ENCODE assay signal across 21 cellular contexts in genomic region chr1:87148670-87149069, GRCh38.
DNase-seq lines count a peak whose midpoint lies in the region; ATAC-seq, FAIRE-seq and TF ChIP-seq lines count a peak whose summit lies in the region.
"Had no signal": no experiment of that assay in that cellular context is flagged by ENCODE, and none has a peak within 500 bp of the region (broad histone marks: within the 10 kb centered on the region; RNA-seq: fewer than 3 reads in every experiment).

No MANE protein-coding gene starts in this region.

- no peak overlapping the region for H3K56ac ChIP-seq in H1 (replicated peaks; ENCODE audit: insufficient read length, low read depth, low read length)

- TF ChIP-seq EP300 in H1 (IDR thresholded peaks at IDR 0.05; ENCODE audit: borderline replicate concordance in 1 of 2, low read depth in 2 of 2, low read length in 2 of 2) (no peak), stomach (IDR thresholded peaks at IDR 0.05) (no peak)

- peak overlapping the region; percentile 68; the same call in 1 of the 2 replicates for H2BK12ac ChIP-seq in H1 (ENCODE audit: low read depth, low read length)

- no peak overlapping the region for H2BK120ac ChIP-seq in H1 (replicated peaks; ENCODE audit: low read depth, low read length)

- no peaks in the 10 kb centered on the region for H3K36me3 ChIP-seq in H1 (ENCODE audit: control insufficient read depth in 2 of 4, insufficient read depth in 4 of 4, low read length in 3 of 4)
- H3K36me3 ChIP-seq in stomach, result no peaks in the 10 kb centered on the region
- H3K36me3 ChIP-seq in Peyer's patch, result no peaks in the 10 kb centered on the region
- H3K36me3 ChIP-seq: ascending aorta, neural progenitor cell, spleen had no signal

- no peak overlapping the region for H4K5ac ChIP-seq in H1 (ENCODE audit: insufficient read length, low read depth, low read length)

- no peak for TF ChIP-seq RAD21 in H1 (IDR thresholded peaks at IDR 0.05 in 1 of 2, conservative IDR thresholded peaks at IDR 0.05 in 1 of 2; ENCODE audit: low read depth in 2 of 2, low read length in 2 of 2)

- peak overlapping the region; percentile 0 for H4K91ac ChIP-seq in H1 (replicated peaks; ENCODE audit: insufficient read length, low read length)

- TF ChIP-seq POLR2A in H1 (IDR thresholded peaks at IDR 0.05; ENCODE audit: control extremely low read depth in 1 of 2, low read depth in 2 of 2, low read length in 2 of 2) (no peak), stomach (IDR thresholded peaks at IDR 0.05) (no peak), Peyer's patch (IDR thresholded peaks at IDR 0.05) (no peak)

- no peak overlapping the region for H3K14ac ChIP-seq in H1 (ENCODE audit: insufficient read length)

- H3K9me3 ChIP-seq in H1 (ENCODE audit: insufficient read depth in 2 of 2, low read depth in 1 of 2, low read length in 1 of 2) (no peaks in the 10 kb centered on the region), stomach (no peaks in the 10 kb centered on the region), Peyer's patch (no peaks in the 10 kb centered on the region)
- H3K9me3 ChIP-seq: ascending aorta, Caco-2, psoas muscle, spleen had no signal

- H3K27ac ChIP-seq in H1 (ENCODE audit: low read depth, low read length), result no peak overlapping the region
- H3K27ac ChIP-seq in stomach, result peak overlapping the region in 3 of 5 donors; percentile 10 to 43 (median 41)
- H3K27ac ChIP-seq in Peyer's patch, result peak overlapping the region in 1 of 4 donors; percentile 55
- H3K27ac ChIP-seq: ascending aorta, neural progenitor cell, spleen had no signal

- no peak for ATAC-seq in GM19328 (IDR thresholded peaks at IDR 0.05; ENCODE audit: unreplicated experiment)
- ATAC-seq: activated CD4-positive, alpha-beta T cell treated with anti-CD3 and anti-CD28 coated beads for 36 hours; activated T-cell treated with anti-CD3 and anti-CD28 coated beads, Interleukin-2, amount 50 U/mL, for 72 hours; psoas muscle had no signal

- CTCF ChIA-PET in H1 (lab: Charles Lee; ENCODE audit: partially characterized antibody), result interaction anchor here (0.9 to 1.5 kb wide), 4 partner anchors 17 to 315 kb away, joined by 3 to 5 read pairs (median 3); no protein-coding TSS in a partner anchor

- no peak overlapping the region for H3K23ac ChIP-seq in H1 (ENCODE audit: insufficient read length)

- DNase-seq in SKM-1 treated with dmso at 0.1 percent for 144 hours (lab: John Stamatoyannopoulos, UW; ENCODE audit: unreplicated experiment) (peak; percentile 21), SKM-1 (lab: John Stamatoyannopoulos, UW; ENCODE audit: unreplicated experiment) (no peak), NOMO-1 treated with DMSO at 0.1 percent for 48 hours (lab: John Stamatoyannopoulos, UW; ENCODE audit: unreplicated experiment) (peak; percentile 40), H1 (ENCODE audit: low read depth in 1 of 2, low spot score in 2 of 2) (no peak), stomach (no peak), Peyer's patch (no peak), NCI-H748 treated with DMSO at 0.1 percent for 48 hours (lab: John Stamatoyannopoulos, UW) (no peak)
- DNase-seq: 8988T; activated CD4-positive, alpha-beta T cell treated with anti-CD3 and anti-CD28 coated beads for 36 hours; activated T-cell treated with anti-CD3 and anti-CD28 coated beads, Interleukin-2, amount 50 U/mL, for 72 hours; Caco-2; effector CD4-positive, alpha-beta T cell; HCEC 1CT; NCI-H1694 treated with DMSO at 0.1 percent for 48 hours; NCI-H226; psoas muscle; spleen had no signal

- TF ChIP-seq CTCF in H1 (IDR thresholded peaks at IDR 0.05; ENCODE audit: control extremely low read depth in 1 of 3, insufficient read depth in 1 of 3, low read depth in 1 of 3, low read length in 3 of 3) (no peak), stomach (IDR thresholded peaks at IDR 0.05) (no peak), Peyer's patch (IDR thresholded peaks at IDR 0.05) (no peak)

- 84% methylated on average over 4 of the region's 4 CpGs; no CpG with 5 or more reads in 1 of the 2 experiments for WGBS in H1 (ENCODE audit: extremely low coverage in 1 of 2, insufficient coverage in 1 of 2, insufficient read length in 1 of 2, insufficient replicate concordance in 2 of 2, low coverage in 1 of 2, low lambda C conversion rate in 2 of 2, missing lambda C conversion rate in 1 of 2), 2 experiments
- 84 to 94% (median 88%) methylated on average over 4 of the region's 4 CpGs for WGBS in stomach, 5 donors

- H2AK5ac ChIP-seq in H1 (ENCODE audit: low read depth, low read length), result peak overlapping the region; percentile 6; the same call in 1 of the 2 replicates

- H4K20me1 ChIP-seq in H1 (replicated peaks in 1 of 2; ENCODE audit: control insufficient read depth in 1 of 2, insufficient read depth in 2 of 2, low read length in 2 of 2), result no peaks in the 10 kb centered on the region

- H2BK15ac ChIP-seq in H1 (ENCODE audit: low read length), result 0 out of 2 replicates have a peak overlapping the region, but pooled peaks have one; percentile 89

- H3K9ac ChIP-seq in H1 (replicated peaks in 1 of 4; ENCODE audit: extremely low read depth in 1 of 4, low read depth in 3 of 4, low read length in 3 of 4), result no peak overlapping the region
- H3K9ac ChIP-seq: neural progenitor cell had no signal

- H3K27me3 ChIP-seq in H1 (replicated peaks in 1 of 4; ENCODE audit: control insufficient read depth in 3 of 4, extremely low read depth in 1 of 4, insufficient read depth in 3 of 4, low read length in 3 of 4) (peaks cover 0 to 3% (median 1%) of the 10 kb centered on the region in 4 experiments; a peak in 3 of 7 replicates), stomach (no peaks in the 10 kb centered on the region), Peyer's patch (no peaks in the 10 kb centered on the region)
- H3K27me3 ChIP-seq: ascending aorta, neural progenitor cell had no signal

- H2AFZ ChIP-seq in H1 (ENCODE audit: low read length), result no peak overlapping the region
- H2AFZ ChIP-seq: neural progenitor cell had no signal

- no peaks in the 10 kb centered on the region for H3K79me1 ChIP-seq in H1 (ENCODE audit: low read depth, low read length)

- POLR2A ChIA-PET in H1 (lab: Charles Lee; ENCODE audit: partially characterized antibody), result no interaction called here

- 0 out of 2 replicates have a peak, but pooled peaks cover 1% of the 10 kb centered on the region for H3K23me2 ChIP-seq in H1 (ENCODE audit: low read depth, low read length)

- peak overlapping the region; percentile 11; the same call in 1 of the 2 replicates for H2BK5ac ChIP-seq in H1 (ENCODE audit: low read depth, low read length)

- FAIRE-seq in H1 (lab: Jason Lieb, UNC), result no peak
- FAIRE-seq: urothelium cell line had no signal

- H3K18ac ChIP-seq in H1 (ENCODE audit: extremely low read depth, low read length), result no peak overlapping the region

- peaks cover 2 to 28% (median 13%) of the 10 kb centered on the region in 4 experiments for H3K4me1 ChIP-seq in H1 (replicated peaks in 1 of 4; ENCODE audit: control insufficient read depth in 3 of 4, insufficient read depth in 4 of 4, low read length in 3 of 4)
- H3K4me1 ChIP-seq in stomach, result peaks cover 5 to 31% (median 16%) of the 10 kb centered on the region in 4 donors
- peaks cover 0 to 18% (median 0%) of the 10 kb centered on the region in 4 donors for H3K4me1 ChIP-seq in Peyer's patch
- H3K4me1 ChIP-seq: Caco-2, psoas muscle had no signal

- H3K4ac ChIP-seq in H1 (replicated peaks; ENCODE audit: insufficient read length, low read depth, low read length), result no peak overlapping the region

- H3K4me2 ChIP-seq in H1 (ENCODE audit: insufficient read depth in 1 of 2, low read depth in 2 of 2, low read length in 2 of 2), result peak overlapping the region in 1 of 2 experiments; percentile 33; a peak in 1 of 4 replicates

- intact Hi-C loops in stomach (cut with DNase I; ENCODE audit: low total_unique reads), result no loop called here

- H3K79me2 ChIP-seq in H1 (ENCODE audit: control insufficient read depth in 1 of 2, insufficient read depth in 2 of 2, low read length in 2 of 2), result no peaks in the 10 kb centered on the region

- peak overlapping the region; percentile 62; the same call in 1 of the 2 replicates for H2BK20ac ChIP-seq in H1 (ENCODE audit: low read length)

- H3K4me3 ChIP-seq in H1 (ENCODE audit: extremely low read depth in 1 of 4, insufficient read depth in 2 of 4, low read depth in 3 of 4, low read length in 4 of 4) (no peak overlapping the region), stomach (no peak overlapping the region), Peyer's patch (no peak overlapping the region)
- H3K4me3 ChIP-seq: ascending aorta, neural progenitor cell, psoas muscle, spleen had no signal

- H4K8ac ChIP-seq in H1 (ENCODE audit: extremely low read depth, insufficient read depth, low read length), result no peak overlapping the region

TF ChIP-seq in H1, 55 proteins besides CTCF, POLR2A, EP300 and RAD21:
- TF ChIP-seq ZNF274 (IDR thresholded peaks at IDR 0.05; ENCODE audit: borderline replicate concordance, extremely low read depth, low read length), result no peak
- no peak for TF ChIP-seq EZH2 (IDR thresholded peaks at IDR 0.05; ENCODE audit: low read depth, low read length, severe bottlenecking)
- no peak for TF ChIP-seq KDM4A (IDR thresholded peaks at IDR 0.05; ENCODE audit: low read depth, low read length, severe bottlenecking)
- TF ChIP-seq E2F6 (IDR thresholded peaks at IDR 0.05), result no peak
- no peak for TF ChIP-seq NANOG (IDR thresholded peaks at IDR 0.05; ENCODE audit: insufficient read depth, low read depth, low read length, poor library complexity, severe bottlenecking)
- TF ChIP-seq SP4 (IDR thresholded peaks at IDR 0.05; ENCODE audit: low read length), result no peak
- TF ChIP-seq KDM5A (IDR thresholded peaks at IDR 0.05; ENCODE audit: low read length), result no peak
- no peak for TF ChIP-seq JUN (IDR thresholded peaks at IDR 0.05; ENCODE audit: low read depth, low read length)
- no peak for TF ChIP-seq CREB1 (IDR thresholded peaks at IDR 0.05)
- no peak for TF ChIP-seq JUND (IDR thresholded peaks at IDR 0.05; ENCODE audit: low read length)
- TF ChIP-seq TAF7 (optimal IDR thresholded peaks at IDR 0.05; ENCODE audit: borderline replicate concordance, low read depth, low read length), result no peak
- no peak for TF ChIP-seq POLR2AphosphoS5 (IDR thresholded peaks at IDR 0.05; ENCODE audit: low read depth, low read length)
- no peak for TF ChIP-seq RNF2 (IDR thresholded peaks at IDR 0.05; ENCODE audit: borderline replicate concordance, low read depth, low read length, missing control alignments, poor library complexity, severe bottlenecking)
- no peak for TF ChIP-seq PHF8 (conservative IDR thresholded peaks at IDR 0.05; ENCODE audit: low read depth, low read length)
- no peak for TF ChIP-seq YY1 (IDR thresholded peaks at IDR 0.05; ENCODE audit: low read depth, low read length)
- TF ChIP-seq RFX5 (IDR thresholded peaks at IDR 0.05; ENCODE audit: borderline replicate concordance, low read depth, low read length), result no peak

Comparison
In these comparisons a context has a peak if more than half of its experiments do, and no peak if none do; other contexts are left out.
1. DNase-seq: peak in SKM-1 treated with dmso at 0.1 percent for 144 hours (single experiment) and NOMO-1 treated with DMSO at 0.1 percent for 48 hours (single experiment); none in SKM-1 (single experiment), H1 (0 of 2), stomach (single experiment), Peyer's patch (0 of 3) and NCI-H748 treated with DMSO at 0.1 percent for 48 hours (single experiment).